16 cellular contexts compared by ENCODE assay signal in the genomic region with DNA sequence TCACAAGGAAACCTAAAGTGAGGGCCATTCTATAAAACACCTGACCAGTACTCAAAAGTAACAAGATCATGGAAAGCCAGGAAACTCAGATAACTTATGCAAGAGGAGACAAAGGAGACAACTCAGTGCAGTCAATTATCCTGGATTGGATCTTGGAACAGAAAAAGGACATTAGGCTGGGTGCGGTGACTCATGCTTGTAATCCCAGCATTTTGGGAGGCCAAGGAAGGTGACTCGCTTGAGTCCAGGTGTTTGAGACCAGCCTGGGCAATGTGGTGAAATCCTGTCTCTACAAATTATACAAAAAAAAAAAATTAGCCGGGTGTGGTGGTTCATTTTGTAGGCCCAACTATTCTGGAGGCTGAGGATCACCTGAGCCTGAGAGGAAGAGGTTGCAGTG.
A peak's percentile ranks its signal among the peaks of the same experiment; 100 is the strongest.
DNase-seq lines count a peak whose midpoint lies in the region; TF ChIP-seq lines count a peak whose summit lies in the region.
"Had no signal": no experiment of that assay in that cellular context is flagged by ENCODE, and none has a peak within 500 bp of the region (broad histone marks: within the 10 kb centered on the region; RNA-seq: fewer than 3 reads in every experiment).

No MANE protein-coding gene starts in this region.

- H3K4me1 Mint-ChIP-seq in type B pancreatic cell (ENCODE audit: unreplicated experiment): peaks cover 10% of the 10 kb centered on the region
- H3K4me1 Mint-ChIP-seq: CD14-positive monocyte; CD4-positive, alpha-beta memory T cell; GM23338 had no signal

- H3K27me3 Mint-ChIP-seq in type B pancreatic cell: no peaks in the 10 kb centered on the region
- H3K27me3 Mint-ChIP-seq: CD4-positive, alpha-beta memory T cell had no signal

- no peak overlapping the region for H3K4me3 Mint-ChIP-seq in type B pancreatic cell
- H3K4me3 Mint-ChIP-seq: CD14-positive monocyte; CD4-positive, alpha-beta memory T cell; GM23338 had no signal

- H2AFZ ChIP-seq in mammary epithelial cell (ENCODE audit: low read depth, low read length): no peak overlapping the region
- H2AFZ ChIP-seq: GM23338 had no signal

- WGBS in mammary epithelial cell (ENCODE audit: low coverage, missing lambda C conversion rate): 30% methylated on average over 1 of the region's 3 CpGs
- 80 to 88% methylated on average over 2 to 3 of the region's 3 CpGs for WGBS in transverse colon (ENCODE audit: low coverage in 1 of 2), 2 donors

- no peaks in the 10 kb centered on the region for H3K36me3 Mint-ChIP-seq in type B pancreatic cell
- H3K36me3 Mint-ChIP-seq: CD14-positive monocyte; CD4-positive, alpha-beta memory T cell had no signal

- peaks cover 3% of the 10 kb centered on the region for H3K9me3 Mint-ChIP-seq in type B pancreatic cell
- H3K9me3 Mint-ChIP-seq: GM23338 had no signal

- in situ Hi-C loops in mammary epithelial cell (cut with MboI; ENCODE audit: low sequenced_read_pairs in 2 of 2): no loop called here
- in situ Hi-C loops in KBM-7 (cut with MboI; ENCODE audit: low pct_unique_long_range_greater_than_20kb, low sequenced_read_pairs): no loop called here
- in situ Hi-C loops in transverse colon (cut with MboI; ENCODE audit: low pct_ligation_motif_present in 1 of 4, low pct_unique_long_range_greater_than_20kb in 1 of 4, low sequenced_read_pairs in 3 of 4): no loop called here

- H3K27ac Mint-ChIP-seq in type B pancreatic cell: peak overlapping the region; percentile 50
- H3K27ac Mint-ChIP-seq: CD14-positive monocyte; CD4-positive, alpha-beta memory T cell; GM23338 had no signal

- no TSS peak for BruUV-seq in mammary epithelial cell (replicated peaks; lab: Mats Ljungman, UMichigan)

- dilution Hi-C loops in mammary epithelial cell (cut with HindIII; ENCODE audit: low sequenced_read_pairs): no loop called here

- H3K36me3 ChIP-seq in mammary epithelial cell (ENCODE audit: insufficient read depth, low read length) (no peaks in the 10 kb centered on the region), transverse colon (no peaks in the 10 kb centered on the region)
- H3K36me3 ChIP-seq: BLaER1 had no signal

- H3K27ac ChIP-seq in mammary epithelial cell (ENCODE audit: insufficient read depth, low read depth, low read length): no peak overlapping the region
- no peak overlapping the region for H3K27ac ChIP-seq in transverse colon
- H3K27ac ChIP-seq: 22Rv1, BLaER1 had no signal

- TF ChIP-seq POLR2A in transverse colon (IDR thresholded peaks at IDR 0.05): no peak

- H3K9ac ChIP-seq in mammary epithelial cell (ENCODE audit: insufficient read depth, low read length): no peak overlapping the region
- H3K9ac ChIP-seq: BLaER1 had no signal

- no peaks in the 10 kb centered on the region for H4K20me1 ChIP-seq in mammary epithelial cell (ENCODE audit: insufficient read depth, low read length)
- H4K20me1 ChIP-seq: BLaER1 had no signal

- H3K4me3 ChIP-seq in mammary epithelial cell (replicated peaks in 1 of 3; ENCODE audit: insufficient read depth in 1 of 3, low read depth in 2 of 3, low read length in 3 of 3): no peak overlapping the region
- no peak overlapping the region for H3K4me3 ChIP-seq in transverse colon
- H3K4me3 ChIP-seq: BLaER1, GM23338 had no signal

- TF ChIP-seq EP300 in transverse colon (IDR thresholded peaks at IDR 0.05; ENCODE audit: low read depth): no peak

- H3K27me3 ChIP-seq in mammary epithelial cell (ENCODE audit: insufficient read depth, low read length): no peaks in the 10 kb centered on the region
- H3K27me3 ChIP-seq in transverse colon: no peaks in the 10 kb centered on the region
- H3K27me3 ChIP-seq: BLaER1 had no signal

- intact Hi-C loops in mammary epithelial cell (cut with micrococcal nuclease) (no loop called here), transverse colon (cut with DNase I; ENCODE audit: low total_unique reads) (no loop called here)

- H3K4me1 ChIP-seq in mammary epithelial cell (ENCODE audit: insufficient read depth, low read length) (no peaks in the 10 kb centered on the region), transverse colon (no peaks in the 10 kb centered on the region)
- H3K4me1 ChIP-seq: BLaER1 had no signal

- CTCF ChIA-PET in mammary epithelial cell (lab: Charles Lee; ENCODE audit: low non-redundant PET): no interaction called here

- H3K9me3 ChIP-seq in mammary epithelial cell (replicated peaks; ENCODE audit: insufficient read depth, low read length) (no peaks in the 10 kb centered on the region), transverse colon (no peaks in the 10 kb centered on the region)
- H3K9me3 ChIP-seq: BLaER1 had no signal

- TF ChIP-seq CTCF in mammary epithelial cell (conservative IDR thresholded peaks at IDR 0.05 in 1 of 2, IDR thresholded peaks at IDR 0.05 in 1 of 2; ENCODE audit: extremely low read depth in 1 of 2, insufficient read depth in 1 of 2, low read depth in 1 of 2, low read length in 2 of 2) (no peak), type B pancreatic cell (conservative IDR thresholded peaks at IDR 0.05) (no peak), transverse colon (IDR thresholded peaks at IDR 0.05) (no peak)

- no peaks in the 10 kb centered on the region for H3K79me2 ChIP-seq in mammary epithelial cell (ENCODE audit: insufficient read depth, low read length)

- peak; percentile 10 for DNase-seq in DMS53 (lab: John Stamatoyannopoulos, UW)
- DNase-seq in DMS53 treated with DMSO at 0.1 percent for 48 hours (lab: John Stamatoyannopoulos, UW; ENCODE audit: unreplicated experiment): no peak
- DNase-seq in mammary epithelial cell: peak; percentile 19
- peak; percentile 64 for DNase-seq in islet precursor cell
- DNase-seq in type B pancreatic cell (ENCODE audit: extremely low spot score, unreplicated experiment): no peak
- no peak for DNase-seq in KBM-7
- no peak for DNase-seq in iPS-NIHi7 (ENCODE audit: extremely low spot score)
- DNase-seq in transverse colon: no peak
- DNase-seq: CD4-positive, alpha-beta memory T cell; DMS153; DND-41; HCEC 1CT had no signal

- no peak overlapping the region for H3K4me2 ChIP-seq in mammary epithelial cell (ENCODE audit: insufficient read depth, low read depth, low read length)
- H3K4me2 ChIP-seq: BLaER1, GM23338 had no signal

Comparison
In these comparisons a context has a peak if more than half of its experiments do, and no peak if none do; other contexts are left out.
1. DNase-seq: peak in DMS53 (single experiment), mammary epithelial cell (single experiment) and islet precursor cell (single experiment); none in DMS53 treated with DMSO at 0.1 percent for 48 hours (single experiment), type B pancreatic cell (single experiment), KBM-7 (single experiment), iPS-NIHi7 (single experiment) and transverse colon (single experiment).